Comparison of ENCODE assay signal across 21 cellular contexts in the genomic region with DNA sequence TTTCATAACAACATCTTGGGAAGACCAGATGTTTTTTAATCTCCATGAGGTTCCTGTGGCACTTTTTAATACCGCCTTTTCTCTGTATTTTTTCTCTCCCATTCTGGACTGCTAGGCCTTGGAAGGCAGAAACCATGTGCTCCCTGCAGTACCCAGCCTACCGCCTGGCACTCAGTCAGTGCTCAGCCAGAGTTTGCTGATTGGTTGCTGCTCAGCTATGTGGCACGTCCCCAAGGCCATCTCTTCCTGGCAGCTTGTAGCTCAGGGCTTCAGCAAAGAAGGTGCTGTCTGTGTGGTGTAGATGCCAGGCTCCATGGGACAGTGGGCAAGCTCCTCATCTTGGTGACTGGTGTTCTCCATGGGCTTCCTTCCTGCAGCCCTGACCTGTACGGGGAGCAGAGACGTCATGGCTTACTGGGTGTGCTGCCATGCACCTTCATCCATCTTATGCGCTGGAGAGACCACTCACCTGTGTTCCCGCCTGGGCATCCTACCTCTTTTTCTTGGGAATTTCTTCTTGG.
"Had no signal": no experiment of that assay in that cellular context is flagged by ENCODE, and none has a peak within 500 bp of the region (broad histone marks: within the 10 kb centered on the region; RNA-seq: fewer than 3 reads in every experiment).

No MANE protein-coding gene starts in this region.

- H3K27ac Mint-ChIP-seq: activated naive CD4-positive, alpha-beta T cell treated with anti-CD3 and anti-CD28 coated beads, Interleukin-2, amount 50 U/mL, for 24 hours; activated T-cell treated with anti-CD3 and anti-CD28 coated beads, Interleukin-2, amount 50 U/mL, for 72 hours; effector memory CD8-positive, alpha-beta T cell; natural killer cell; T-cell; WTC11 had no signal

- DNase-seq: activated CD4-positive, alpha-beta T cell treated with anti-CD3 and anti-CD28 coated beads, Interleukin-2, amount 50 U/mL, for 4 hours; activated CD8-positive, alpha-beta memory T cell treated with anti-CD3 and anti-CD28 coated beads for 24 hours; activated gamma-delta T cell; activated T-cell treated with anti-CD3 and anti-CD28 coated beads, Interleukin-2, amount 50 U/mL, for 72 hours; aorta; effector memory CD8-positive, alpha-beta T cell; kidney; midbrain; natural killer cell; stimulated activated CD4-positive, alpha-beta T cell treated with anti-CD3 and anti-CD28 coated beads, Interleukin-4, amount 100 ng/mL, for 1 hour; stimulated activated naive CD4-positive, alpha-beta T cell treated with Interleukin-2 at 50 U/mL for 16 hours; T-cell; T1000; tibial artery had no signal

- ATAC-seq: activated T-cell treated with anti-CD3 and anti-CD28 coated beads, Interleukin-2, amount 50 U/mL, for 72 hours; effector memory CD8-positive, alpha-beta T cell; esophagus mucosa; gastroesophageal sphincter; left lobe of liver; natural killer cell; T-cell; WTC11 had no signal

- H3K4me1 Mint-ChIP-seq: activated naive CD4-positive, alpha-beta T cell treated with anti-CD3 and anti-CD28 coated beads, Interleukin-2, amount 50 U/mL, for 24 hours had no signal

- H3K27me3 ChIP-seq: dorsolateral prefrontal cortex, gastroesophageal sphincter, tibial artery had no signal

- H3K4me3 ChIP-seq: dorsolateral prefrontal cortex, gastroesophageal sphincter, tibial artery had no signal

- H3K4me3 Mint-ChIP-seq: activated naive CD4-positive, alpha-beta T cell treated with anti-CD3 and anti-CD28 coated beads, Interleukin-2, amount 50 U/mL, for 24 hours; activated T-cell treated with anti-CD3 and anti-CD28 coated beads, Interleukin-2, amount 50 U/mL, for 72 hours; brain; effector memory CD8-positive, alpha-beta T cell; natural killer cell; T-cell; WTC11 had no signal

- H3K27ac ChIP-seq: dorsolateral prefrontal cortex, tibial artery had no signal

- H3K27me3 Mint-ChIP-seq: activated naive CD4-positive, alpha-beta T cell treated with anti-CD3 and anti-CD28 coated beads, Interleukin-2, amount 50 U/mL, for 24 hours; brain; effector memory CD8-positive, alpha-beta T cell; T-cell had no signal
